In genomic region chr12:48183876-48184548, GRCh38 we compare ENCODE assay signal across 1 cellular context.
TF ChIP-seq lines count a peak whose summit lies in the region.

No MANE protein-coding gene starts in this region.

TF ChIP-seq in WTC11, 78 proteins besides CTCF, POLR2A, EP300 and RAD21 (continued from another document):
- peak; percentile 46; the same call in 1 of the 2 replicates for TF ChIP-seq FOXP4 (CRISPR knock-in tag; IDR thresholded peaks at IDR 0.05)
- no peak for TF ChIP-seq ZSCAN18 (CRISPR knock-in tag; IDR thresholded peaks at IDR 0.05)
- TF ChIP-seq USF1 (CRISPR knock-in tag; IDR thresholded peaks at IDR 0.05) = no peak
